In the genomic region with DNA sequence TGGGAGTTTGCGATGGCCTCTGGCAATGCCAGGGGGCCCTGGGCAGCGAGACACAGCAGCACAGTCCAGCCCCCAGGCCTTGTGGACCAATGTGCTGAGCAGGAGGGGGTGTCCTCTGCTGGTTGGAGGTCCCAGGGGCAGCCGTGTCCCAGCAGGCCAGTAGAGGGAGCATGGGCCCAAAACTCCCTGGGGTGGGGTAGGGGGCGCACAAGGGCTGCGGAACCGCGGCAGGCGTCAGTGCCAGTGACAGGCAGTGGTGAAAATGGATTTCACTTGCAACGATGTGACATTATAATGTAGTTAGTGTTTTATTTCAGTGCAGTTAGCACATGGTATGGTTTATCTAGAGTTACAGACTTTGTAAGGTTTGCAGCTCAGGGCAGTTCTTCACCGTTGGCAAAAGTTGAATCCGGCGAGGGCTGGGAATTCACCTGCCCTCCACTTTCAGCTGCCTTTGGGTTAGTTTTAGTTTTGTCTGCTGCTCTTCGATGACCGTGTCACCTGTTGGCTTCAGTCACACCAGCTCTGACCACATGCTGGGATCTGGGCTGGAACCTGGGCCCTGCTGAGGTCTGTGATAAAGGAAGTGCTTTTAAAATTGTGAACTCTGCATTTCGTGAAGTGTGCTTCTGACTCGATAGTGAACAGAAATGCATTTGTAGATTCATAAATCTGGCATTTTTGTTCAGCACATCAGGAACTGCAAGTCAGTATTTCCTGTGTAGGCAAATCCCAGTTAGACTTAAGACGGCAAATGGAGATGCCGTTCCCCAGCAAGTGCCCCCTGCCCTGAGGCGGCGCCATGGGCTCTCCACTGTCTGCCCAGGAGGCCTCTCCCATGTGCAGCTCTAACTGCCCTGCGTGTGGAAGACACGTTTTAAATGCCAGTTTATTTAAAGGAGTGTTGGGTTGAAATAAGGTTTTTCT, we compare ENCODE assay signal across 8 cellular contexts. TPM values are rescaled to one million over a fixed set of nuclear protein-coding genes. Genes with fewer than 3 reads are reported as not detected.
DNase-seq lines count a peak whose midpoint lies in the region; ATAC-seq and TF ChIP-seq lines count a peak whose summit lies in the region.

No MANE protein-coding gene starts in this region.

- H3K27ac ChIP-seq in caudate nucleus (ENCODE audit: low read depth, low read length) = no peak overlapping the region

- DNase-seq in SIG-M5 treated with dmso at 0.1 percent for 504 hours (lab: John Stamatoyannopoulos, UW; ENCODE audit: unreplicated experiment) (peak; percentile 42), SIG-M5 (lab: John Stamatoyannopoulos, UW) (no peak), MV-4-11 (lab: John Stamatoyannopoulos, UW) (peak; percentile 51), WTC11 (ENCODE audit: low spot score) (peak; percentile 85), caudate nucleus (lab: John Stamatoyannopoulos, UW) (peak in 53 of 61 donors; percentile 3 to 75 (median 49)), left kidney (ENCODE audit: low read depth, low spot score) (peak; percentile 84)
- DNase-seq in stimulated activated CD4-positive, alpha-beta T cell treated with anti-CD3 and anti-CD28 coated beads, TNF-alpha, amount 100 ng/mL, for 1 hour (ENCODE audit: low read depth in 3 of 3, low spot score in 1 of 3) = peak in 2 of 3 donors; percentile 39 to 49

- no peaks in the 10 kb centered on the region for H3K27me3 Mint-ChIP-seq in WTC11 (ENCODE audit: low read depth)

- H3K27ac Mint-ChIP-seq in WTC11 = no peak overlapping the region

- no peaks in the 10 kb centered on the region for H3K9me3 Mint-ChIP-seq in WTC11

- no peak overlapping the region for H3K4me3 Mint-ChIP-seq in WTC11

- POLR2A ChIA-PET in WTC11 (lab: Charles Lee) = interaction anchor here (0.8 to 1.6 kb wide), 2 partner anchors 47 to 113 kb away, joined by 3 to 5 read pairs; a partner anchor contains a TSS

- H3K36me3 Mint-ChIP-seq in WTC11 = peaks cover 3% of the 10 kb centered on the region; the same call in 1 of the 2 replicates

- CTCF ChIA-PET in WTC11 (lab: Charles Lee) = interaction anchor here (0.6 to 5.1 kb wide), 14 partner anchors 12 to 202 kb away, joined by 3 to 78 read pairs (median 4); a partner anchor contains a TSS

- H3K4me1 Mint-ChIP-seq in WTC11 = peaks cover 28% of the 10 kb centered on the region

- TF ChIP-seq CTCF in WTC11 (IDR thresholded peaks at IDR 0.05) = peak; percentile 56

- peak; percentile 83 for ATAC-seq in WTC11
- no peak for ATAC-seq in GM19452 (IDR thresholded peaks at IDR 0.05; ENCODE audit: unreplicated experiment)

TF ChIP-seq in WTC11, 78 proteins besides CTCF, POLR2A, EP300 and RAD21 (continues in another document):
- TF ChIP-seq, protein P1, sequence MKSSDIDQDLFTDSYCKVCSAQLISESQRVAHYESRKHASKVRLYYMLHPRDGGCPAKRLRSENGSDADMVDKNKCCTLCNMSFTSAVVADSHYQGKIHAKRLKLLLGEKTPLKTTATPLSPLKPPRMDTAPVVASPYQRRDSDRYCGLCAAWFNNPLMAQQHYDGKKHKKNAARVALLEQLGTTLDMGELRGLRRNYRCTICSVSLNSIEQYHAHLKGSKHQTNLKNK (CRISPR knock-in tag; IDR thresholded peaks at IDR 0.05) = no peak
- TF ChIP-seq ZNF423 (CRISPR knock-in tag; IDR thresholded peaks at IDR 0.05) (peak; percentile 79), ZNF671 (CRISPR knock-in tag; IDR thresholded peaks at IDR 0.05) (no peak), NR2C2 (CRISPR knock-in tag; IDR thresholded peaks at IDR 0.05) (no peak), CBFB (CRISPR knock-in tag; IDR thresholded peaks at IDR 0.05; ENCODE audit: low read depth) (no peak), ZNF232 (CRISPR knock-in tag; IDR thresholded peaks at IDR 0.05) (no peak), ETV6 (CRISPR knock-in tag; IDR thresholded peaks at IDR 0.05) (0 out of 2 replicates have a peak, but pooled peaks have one; percentile 30), ESRRA (CRISPR knock-in tag; IDR thresholded peaks at IDR 0.05; ENCODE audit: borderline replicate concordance) (no peak)
- TF ChIP-seq, protein P2, sequence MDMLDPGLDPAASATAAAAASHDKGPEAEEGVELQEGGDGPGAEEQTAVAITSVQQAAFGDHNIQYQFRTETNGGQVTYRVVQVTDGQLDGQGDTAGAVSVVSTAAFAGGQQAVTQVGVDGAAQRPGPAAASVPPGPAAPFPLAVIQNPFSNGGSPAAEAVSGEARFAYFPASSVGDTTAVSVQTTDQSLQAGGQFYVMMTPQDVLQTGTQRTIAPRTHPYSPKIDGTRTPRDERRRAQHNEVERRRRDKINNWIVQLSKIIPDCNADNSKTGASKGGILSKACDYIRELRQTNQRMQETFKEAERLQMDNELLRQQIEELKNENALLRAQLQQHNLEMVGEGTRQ (CRISPR knock-in tag; IDR thresholded peaks at IDR 0.05) = no peak
- TF ChIP-seq, protein P3, sequence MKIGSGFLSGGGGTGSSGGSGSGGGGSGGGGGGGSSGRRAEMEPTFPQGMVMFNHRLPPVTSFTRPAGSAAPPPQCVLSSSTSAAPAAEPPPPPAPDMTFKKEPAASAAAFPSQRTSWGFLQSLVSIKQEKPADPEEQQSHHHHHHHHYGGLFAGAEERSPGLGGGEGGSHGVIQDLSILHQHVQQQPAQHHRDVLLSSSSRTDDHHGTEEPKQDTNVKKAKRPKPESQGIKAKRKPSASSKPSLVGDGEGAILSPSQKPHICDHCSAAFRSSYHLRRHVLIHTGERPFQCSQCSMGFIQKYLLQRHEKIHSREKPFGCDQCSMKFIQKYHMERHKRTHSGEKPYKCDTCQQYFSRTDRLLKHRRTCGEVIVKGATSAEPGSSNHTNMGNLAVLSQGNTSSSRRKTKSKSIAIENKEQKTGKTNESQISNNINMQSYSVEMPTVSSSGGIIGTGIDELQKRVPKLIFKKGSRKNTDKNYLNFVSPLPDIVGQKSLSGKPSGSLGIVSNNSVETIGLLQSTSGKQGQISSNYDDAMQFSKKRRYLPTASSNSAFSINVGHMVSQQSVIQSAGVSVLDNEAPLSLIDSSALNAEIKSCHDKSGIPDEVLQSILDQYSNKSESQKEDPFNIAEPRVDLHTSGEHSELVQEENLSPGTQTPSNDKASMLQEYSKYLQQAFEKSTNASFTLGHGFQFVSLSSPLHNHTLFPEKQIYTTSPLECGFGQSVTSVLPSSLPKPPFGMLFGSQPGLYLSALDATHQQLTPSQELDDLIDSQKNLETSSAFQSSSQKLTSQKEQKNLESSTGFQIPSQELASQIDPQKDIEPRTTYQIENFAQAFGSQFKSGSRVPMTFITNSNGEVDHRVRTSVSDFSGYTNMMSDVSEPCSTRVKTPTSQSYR (CRISPR knock-in tag; IDR thresholded peaks at IDR 0.05) = 0 out of 2 replicates have a peak, but pooled peaks have one; percentile 27
- TF ChIP-seq, protein P4, sequence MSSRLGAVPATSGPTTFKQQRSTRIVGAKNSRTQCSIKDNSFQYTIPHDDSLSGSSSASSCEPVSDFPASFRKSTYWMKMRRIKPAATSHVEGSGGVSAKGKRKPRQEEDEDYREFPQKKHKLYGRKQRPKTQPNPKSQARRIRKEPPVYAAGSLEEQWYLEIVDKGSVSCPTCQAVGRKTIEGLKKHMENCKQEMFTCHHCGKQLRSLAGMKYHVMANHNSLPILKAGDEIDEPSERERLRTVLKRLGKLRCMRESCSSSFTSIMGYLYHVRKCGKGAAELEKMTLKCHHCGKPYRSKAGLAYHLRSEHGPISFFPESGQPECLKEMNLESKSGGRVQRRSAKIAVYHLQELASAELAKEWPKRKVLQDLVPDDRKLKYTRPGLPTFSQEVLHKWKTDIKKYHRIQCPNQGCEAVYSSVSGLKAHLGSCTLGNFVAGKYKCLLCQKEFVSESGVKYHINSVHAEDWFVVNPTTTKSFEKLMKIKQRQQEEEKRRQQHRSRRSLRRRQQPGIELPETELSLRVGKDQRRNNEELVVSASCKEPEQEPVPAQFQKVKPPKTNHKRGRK (CRISPR knock-in tag; IDR thresholded peaks at IDR 0.05; ENCODE audit: borderline replicate concordance) = no peak
- TF ChIP-seq, protein P5, sequence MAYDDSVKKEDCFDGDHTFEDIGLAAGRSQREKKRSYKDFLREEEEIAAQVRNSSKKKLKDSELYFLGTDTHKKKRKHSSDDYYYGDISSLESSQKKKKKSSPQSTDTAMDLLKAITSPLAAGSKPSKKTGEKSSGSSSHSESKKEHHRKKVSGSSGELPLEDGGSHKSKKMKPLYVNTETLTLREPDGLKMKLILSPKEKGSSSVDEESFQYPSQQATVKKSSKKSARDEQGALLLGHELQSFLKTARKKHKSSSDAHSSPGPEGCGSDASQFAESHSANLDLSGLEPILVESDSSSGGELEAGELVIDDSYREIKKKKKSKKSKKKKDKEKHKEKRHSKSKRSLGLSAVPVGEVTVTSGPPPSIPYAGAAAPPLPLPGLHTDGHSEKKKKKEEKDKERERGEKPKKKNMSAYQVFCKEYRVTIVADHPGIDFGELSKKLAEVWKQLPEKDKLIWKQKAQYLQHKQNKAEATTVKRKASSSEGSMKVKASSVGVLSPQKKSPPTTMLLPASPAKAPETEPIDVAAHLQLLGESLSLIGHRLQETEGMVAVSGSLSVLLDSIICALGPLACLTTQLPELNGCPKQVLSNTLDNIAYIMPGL (CRISPR knock-in tag; IDR thresholded peaks at IDR 0.05) = no peak; the same call in 1 of the 2 replicates
- TF ChIP-seq, protein P6, sequence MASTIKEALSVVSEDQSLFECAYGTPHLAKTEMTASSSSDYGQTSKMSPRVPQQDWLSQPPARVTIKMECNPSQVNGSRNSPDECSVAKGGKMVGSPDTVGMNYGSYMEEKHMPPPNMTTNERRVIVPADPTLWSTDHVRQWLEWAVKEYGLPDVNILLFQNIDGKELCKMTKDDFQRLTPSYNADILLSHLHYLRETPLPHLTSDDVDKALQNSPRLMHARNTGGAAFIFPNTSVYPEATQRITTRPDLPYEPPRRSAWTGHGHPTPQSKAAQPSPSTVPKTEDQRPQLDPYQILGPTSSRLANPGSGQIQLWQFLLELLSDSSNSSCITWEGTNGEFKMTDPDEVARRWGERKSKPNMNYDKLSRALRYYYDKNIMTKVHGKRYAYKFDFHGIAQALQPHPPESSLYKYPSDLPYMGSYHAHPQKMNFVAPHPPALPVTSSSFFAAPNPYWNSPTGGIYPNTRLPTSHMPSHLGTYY (CRISPR knock-in tag; IDR thresholded peaks at IDR 0.05) = no peak
- TF ChIP-seq, protein P7, sequence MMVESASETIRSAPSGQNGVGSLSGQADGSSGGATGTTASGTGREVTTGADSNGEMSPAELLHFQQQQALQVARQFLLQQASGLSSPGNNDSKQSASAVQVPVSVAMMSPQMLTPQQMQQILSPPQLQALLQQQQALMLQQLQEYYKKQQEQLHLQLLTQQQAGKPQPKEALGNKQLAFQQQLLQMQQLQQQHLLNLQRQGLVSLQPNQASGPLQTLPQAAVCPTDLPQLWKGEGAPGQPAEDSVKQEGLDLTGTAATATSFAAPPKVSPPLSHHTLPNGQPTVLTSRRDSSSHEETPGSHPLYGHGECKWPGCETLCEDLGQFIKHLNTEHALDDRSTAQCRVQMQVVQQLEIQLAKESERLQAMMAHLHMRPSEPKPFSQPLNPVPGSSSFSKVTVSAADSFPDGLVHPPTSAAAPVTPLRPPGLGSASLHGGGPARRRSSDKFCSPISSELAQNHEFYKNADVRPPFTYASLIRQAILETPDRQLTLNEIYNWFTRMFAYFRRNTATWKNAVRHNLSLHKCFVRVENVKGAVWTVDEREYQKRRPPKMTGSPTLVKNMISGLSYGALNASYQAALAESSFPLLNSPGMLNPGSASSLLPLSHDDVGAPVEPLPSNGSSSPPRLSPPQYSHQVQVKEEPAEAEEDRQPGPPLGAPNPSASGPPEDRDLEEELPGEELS (CRISPR knock-in tag; IDR thresholded peaks at IDR 0.05) = no peak

RNA-seq across cellular contexts. Expression of a gene that starts 46.8 kb away (rescaled TPM):
- 44.5 to 48.5 TPM (median 46.3 TPM) in 3 replicates for total RNA-seq in WTC11 (2021)
